Comparison of ENCODE assay signal across 1 cellular context in genomic region chr1:51494138-51494830, GRCh38.
TF ChIP-seq lines count a peak whose summit lies in the region.

No MANE protein-coding gene starts in this region.

TF ChIP-seq in K562, 482 proteins besides CTCF, POLR2A, EP300 and RAD21:
- no peak for TF ChIP-seq U2AF1 (optimal IDR thresholded peaks at IDR 0.05; ENCODE audit: low read depth, low read length)
- no peak for TF ChIP-seq RBM17 (IDR thresholded peaks at IDR 0.05; ENCODE audit: borderline replicate concordance, low read depth, low read length)
- TF ChIP-seq LARP7 (IDR thresholded peaks at IDR 0.05) = no peak
- TF ChIP-seq NELFE (IDR thresholded peaks at IDR 0.05; ENCODE audit: insufficient read depth, insufficient read length) = no peak
- no peak for TF ChIP-seq CTBP1 (IDR thresholded peaks at IDR 0.05; ENCODE audit: borderline replicate concordance)
- TF ChIP-seq ZNF830 (CRISPR knock-in tag; IDR thresholded peaks at IDR 0.05) = no peak
- TF ChIP-seq CBX5 (IDR thresholded peaks at IDR 0.05; ENCODE audit: borderline replicate concordance, low read depth) = no peak
- no peak for TF ChIP-seq ZNF384 (IDR thresholded peaks at IDR 0.05; ENCODE audit: low read depth, low read length)
